16 cellular contexts compared by ENCODE assay signal in the genomic region with DNA sequence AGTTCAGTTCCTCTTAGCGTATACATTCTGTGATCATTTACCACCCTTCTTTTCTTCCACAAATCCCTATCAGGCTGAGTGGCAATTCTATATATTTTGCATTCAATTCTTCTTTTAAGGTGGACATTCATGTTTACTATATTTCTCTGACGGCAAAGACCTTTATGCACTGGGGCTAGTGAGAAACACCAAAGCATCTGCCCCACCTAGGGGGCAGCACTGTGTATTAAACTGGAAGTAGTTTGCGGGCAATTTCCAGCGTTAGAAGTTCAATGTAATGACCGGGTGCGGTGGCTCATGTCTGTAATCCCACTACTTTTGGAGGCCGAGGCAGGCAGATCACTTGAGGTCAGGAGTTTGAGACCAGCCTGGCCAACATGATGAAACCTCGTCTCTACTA. TPM values are rescaled to one million over a fixed set of nuclear protein-coding genes. Genes with fewer than 3 reads are reported as not detected.
"Had no signal": no experiment of that assay in that cellular context is flagged by ENCODE, and none has a peak within 500 bp of the region (broad histone marks: within the 10 kb centered on the region; RNA-seq: fewer than 3 reads in every experiment).

No MANE protein-coding gene starts in this region.

- H3K27ac Mint-ChIP-seq: activated CD4-positive, alpha-beta T cell treated with anti-CD3 and anti-CD28 coated beads, Interleukin-2, amount 10 ng/mL, durations not matched to agents 24 days and 14 days; naive thymus-derived CD4-positive, alpha-beta T cell; stimulated activated naive CD8-positive, alpha-beta T cell treated with anti-CD3 and anti-CD28 coated beads, Interleukin-15, Interleukin-2, amounts not matched to agents 100 ng/mL and 50 ng/mL, for 24 hours; T-helper 1 cell treated with Interleukin-12 subunit alpha and Interleukin-12 subunit beta and Interleukin-4 antibody, amounts not matched to agents 30 μg/mL and 1 μg/mL, for 36 hours had no signal

- H3K4me1 Mint-ChIP-seq: activated CD4-positive, alpha-beta T cell treated with anti-CD3 and anti-CD28 coated beads, Interleukin-2, amount 10 ng/mL, durations not matched to agents 24 days and 14 days; naive thymus-derived CD4-positive, alpha-beta T cell had no signal

- H3K4me3 Mint-ChIP-seq: activated CD4-positive, alpha-beta T cell treated with anti-CD3 and anti-CD28 coated beads, Interleukin-2, amount 10 ng/mL, durations not matched to agents 24 days and 14 days; naive thymus-derived CD4-positive, alpha-beta T cell; stimulated activated naive CD8-positive, alpha-beta T cell treated with anti-CD3 and anti-CD28 coated beads, Interleukin-15, Interleukin-2, amounts not matched to agents 100 ng/mL and 50 ng/mL, for 24 hours; T-helper 1 cell treated with Interleukin-12 subunit alpha and Interleukin-12 subunit beta and Interleukin-4 antibody, amounts not matched to agents 30 μg/mL and 1 μg/mL, for 36 hours had no signal

- H3K9me3 ChIP-seq: ascending aorta, mucosa of descending colon, pancreas, sigmoid colon, upper lobe of right lung had no signal

- H3K79me2 ChIP-seq: hepatocyte had no signal

- DNase-seq: activated CD4-positive, alpha-beta T cell treated with anti-CD3 and anti-CD28 coated beads, Interleukin-2, amount 10 ng/mL, durations not matched to agents 24 days and 14 days; activated naive CD4-positive, alpha-beta T cell; erythroblast; left ventricle myocardium inferior; mucosa of descending colon; naive thymus-derived CD4-positive, alpha-beta T cell; pancreas; sigmoid colon; spleen; upper lobe of right lung; WERI-Rb-1 had no signal

- H3K27me3 ChIP-seq: ascending aorta, hepatocyte, pancreas, sigmoid colon, spleen, upper lobe of right lung had no signal

- ATAC-seq: mucosa of descending colon; naive thymus-derived CD4-positive, alpha-beta T cell; pancreas; upper lobe of right lung had no signal

- H3K4me3 ChIP-seq: ascending aorta, hepatocyte, left ventricle myocardium inferior, mucosa of descending colon, pancreas, sigmoid colon, spleen, upper lobe of right lung had no signal

- H3K4me2 ChIP-seq: hepatocyte had no signal

- H3K27ac ChIP-seq: ascending aorta, hepatocyte, left ventricle myocardium inferior, pancreas, sigmoid colon, spleen, upper lobe of right lung, WERI-Rb-1 had no signal

- H3K9me3 Mint-ChIP-seq: activated CD4-positive, alpha-beta T cell treated with anti-CD3 and anti-CD28 coated beads, Interleukin-2, amount 10 ng/mL, durations not matched to agents 24 days and 14 days had no signal

- H3K4me1 ChIP-seq: ascending aorta, left ventricle myocardium inferior, pancreas, sigmoid colon, spleen, upper lobe of right lung had no signal

- H3K36me3 ChIP-seq: ascending aorta, left ventricle myocardium inferior, pancreas, sigmoid colon, spleen, upper lobe of right lung, WERI-Rb-1 had no signal

- H3K36me3 Mint-ChIP-seq: naive thymus-derived CD4-positive, alpha-beta T cell had no signal

- H2AFZ ChIP-seq: hepatocyte had no signal

- H3K27me3 Mint-ChIP-seq: activated CD4-positive, alpha-beta T cell treated with anti-CD3 and anti-CD28 coated beads, Interleukin-2, amount 10 ng/mL, durations not matched to agents 24 days and 14 days; naive thymus-derived CD4-positive, alpha-beta T cell; stimulated activated naive CD8-positive, alpha-beta T cell treated with anti-CD3 and anti-CD28 coated beads, Interleukin-15, Interleukin-2, amounts not matched to agents 100 ng/mL and 50 ng/mL, for 24 hours had no signal

RNA-seq across cellular contexts. Expression of gene FBXL7, which starts 27.9 kb away (rescaled TPM):
- total RNA-seq: activated CD4-positive, alpha-beta T cell treated with anti-CD3 and anti-CD28 coated beads, Interleukin-2, amount 10 ng/mL, durations not matched to agents 24 days and 14 days; activated CD8-positive, alpha-beta memory T cell treated with anti-CD3 and anti-CD28 coated beads for 36 hours; naive thymus-derived CD4-positive, alpha-beta T cell had no signal
- polyA plus RNA-seq: naive thymus-derived CD4-positive, alpha-beta T cell had no signal
